ENCODE assay signal across 25 cellular contexts in the genomic region with DNA sequence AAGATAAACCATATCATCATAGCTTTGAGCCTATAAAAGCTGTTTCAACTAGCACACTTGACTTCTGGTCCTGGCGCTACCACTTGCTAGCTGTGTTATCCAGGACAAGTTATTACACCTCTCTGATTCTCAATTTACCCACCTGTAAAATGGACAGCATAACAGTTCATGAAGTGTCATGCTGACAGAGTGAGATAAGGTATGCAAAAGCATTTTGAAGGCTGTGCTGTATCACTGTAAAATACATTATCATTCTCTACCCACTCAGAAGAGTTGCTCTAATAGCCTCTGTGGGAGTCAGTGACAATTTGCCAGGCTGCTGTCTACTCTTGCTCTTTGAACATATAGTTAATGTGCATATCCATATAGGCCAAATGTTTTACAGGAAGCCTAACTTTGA.
"Had no signal": no experiment of that assay in that cellular context is flagged by ENCODE, and none has a peak within 500 bp of the region (broad histone marks: within the 10 kb centered on the region; RNA-seq: fewer than 3 reads in every experiment).

No MANE protein-coding gene starts in this region.

- H3K27ac ChIP-seq: hepatocyte, left ventricle myocardium inferior, neural progenitor cell, neutrophil, parathyroid adenoma, psoas muscle, right atrium auricular region, skin epidermis, stomach, testis, thyroid gland, upper lobe of left lung had no signal

- DNase-seq: islet precursor cell; left ventricle myocardium inferior; mesendoderm; naive B cell; natural killer cell; nephron progenitor cell; occipital lobe; psoas muscle; stimulated activated CD4-positive, alpha-beta T cell treated with anti-CD3 and anti-CD28 coated beads, Interleukin-12 subunit alpha, Interleukin-12 subunit beta, amount 100 ng/mL, for 4 hours; stimulated activated CD4-positive, alpha-beta T cell treated with anti-CD3 and anti-CD28 coated beads, Interleukin-15, amount 100 ng/mL, for 24 hours; stimulated activated CD4-positive, alpha-beta T cell treated with anti-CD3 and anti-CD28 coated beads, Interleukin-2, amount 100 ng/mL, for 24 hours; stimulated activated CD4-positive, alpha-beta T cell treated with anti-CD3 and anti-CD28 coated beads, Interleukin-4, amount 100 ng/mL, for 1 hour; stimulated activated naive B cell treated with anti-CD40 and anti-IgM and Interleukin-4, amounts not matched to agents 10 μg/mL and 1 μg/mL and 100 μg/mL, for 72 hours; stimulated activated naive CD8-positive, alpha-beta T cell treated with anti-CD3 and anti-CD28 coated beads, Interleukin-15, Interleukin-2, amounts not matched to agents 100 U/mL and 50 U/mL, for 24 hours; stomach; testis; thyroid gland; transverse colon; upper lobe of left lung had no signal
